8 cellular contexts compared by ENCODE assay signal in genomic region chr11:43943931-43944751, GRCh38. TPM values are rescaled to one million over a fixed set of nuclear protein-coding genes. Genes with fewer than 3 reads are reported as not detected.
DNase-seq lines count a peak whose midpoint lies in the region; ATAC-seq and TF ChIP-seq lines count a peak whose summit lies in the region.

No MANE protein-coding gene starts in this region.

- WGBS in lung, 2 donors = 2 to 3% methylated on average over 54 of the region's 54 CpGs

- H3K9ac ChIP-seq in BLaER1 treated with 17β-estradiol and CSF1 and Interleukin-3, amounts not matched to agents 10 nM and 100 nM = peak overlapping the region in 8 of 11 experiments; percentile 65 to 87 (median 78); a peak in 13 of 22 replicates
- no peak overlapping the region for H3K9ac ChIP-seq in KMS-11

- no peaks in the 10 kb centered on the region for H3K9me3 ChIP-seq in BLaER1 treated with 17β-estradiol and CSF1 and Interleukin-3, amounts not matched to agents 10 nM and 100 nM (replicated peaks in 1 of 11)
- peaks cover 0 to 2% of the 10 kb centered on the region in 2 donors for H3K9me3 ChIP-seq in lung (ENCODE audit: control insufficient read depth in 2 of 2, insufficient read depth in 1 of 2, low read length in 1 of 2)
- H3K9me3 ChIP-seq in thoracic aorta = no peaks in the 10 kb centered on the region

- 0 out of 22 replicates have a peak overlapping the region, but pooled peaks of 2 of the 11 experiments have one; percentile 7 to 77 for H3K27ac ChIP-seq in BLaER1 treated with 17β-estradiol and CSF1 and Interleukin-3, amounts not matched to agents 10 nM and 100 nM
- H3K27ac ChIP-seq in KMS-11 (no peak overlapping the region), lung (ENCODE audit: low read depth in 1 of 2, low read length in 1 of 2) (peak overlapping the region in 1 of 2 donors; percentile 43), thoracic aorta (peak overlapping the region; percentile 92 to 98)

- H4K20me1 ChIP-seq in BLaER1 treated with 17β-estradiol and CSF1 and Interleukin-3, amounts not matched to agents 10 nM and 100 nM = peaks cover 0 to 27% (median 18%) of the 10 kb centered on the region in 11 experiments; a peak in 19 of 22 replicates
- H4K20me1 ChIP-seq in KMS-11 (ENCODE audit: insufficient read depth) = no peaks in the 10 kb centered on the region

- TF ChIP-seq CTCF in KMS-11 (conservative IDR thresholded peaks at IDR 0.05; ENCODE audit: low read depth, low read length) (no peak), cardiac fibroblast (IDR thresholded peaks at IDR 0.05; ENCODE audit: low read depth, low read length) (no peak), lung (IDR thresholded peaks at IDR 0.05; ENCODE audit: control extremely low read depth, extremely low read depth) (no peak), thoracic aorta (IDR thresholded peaks at IDR 0.05) (no peak)

- peaks cover 22 to 41% (median 35%) of the 10 kb centered on the region in 10 experiments for H3K4me1 ChIP-seq in BLaER1 treated with 17β-estradiol and CSF1 and Interleukin-3, amounts not matched to agents 10 nM and 100 nM
- H3K4me1 ChIP-seq in KMS-11 (ENCODE audit: low read depth, poor library complexity, severe bottlenecking) (peaks cover 20% of the 10 kb centered on the region), lung (ENCODE audit: control insufficient read depth in 2 of 2, insufficient read depth in 2 of 2, low read length in 2 of 2) (peaks cover 0 to 6% of the 10 kb centered on the region in 2 donors), thoracic aorta (ENCODE audit: control insufficient read depth in 1 of 2, low read depth in 2 of 2) (peaks cover 0 to 36% of the 10 kb centered on the region in 2 donors)

- H2AFZ ChIP-seq in KMS-11 (ENCODE audit: low read depth) = peak overlapping the region; percentile 36

- peak; percentile 21 to 38 for DNase-seq in cardiac fibroblast (ENCODE audit: low read depth in 2 of 2)
- DNase-seq in lung (ENCODE audit: low spot score) = no peak
- DNase-seq in thoracic aorta (ENCODE audit: low spot score) = no peak

- ATAC-seq in lung (ENCODE audit: insufficient read depth, low FRiP score) (no peak), thoracic aorta (ENCODE audit: insufficient number of reproducible peaks, low FRiP score, low read depth) (no peak), HG02938 (IDR thresholded peaks at IDR 0.05; ENCODE audit: unreplicated experiment) (no peak), GM19452 (IDR thresholded peaks at IDR 0.05; ENCODE audit: unreplicated experiment) (no peak), HG02623 (IDR thresholded peaks at IDR 0.05; ENCODE audit: unreplicated experiment) (no peak)

- H3K4me3 ChIP-seq in BLaER1 treated with 17β-estradiol and CSF1 and Interleukin-3, amounts not matched to agents 10 nM and 100 nM = peak overlapping the region; percentile 58 to 84 (median 72)
- H3K4me3 ChIP-seq in KMS-11 (IDR thresholded peaks at IDR 0.05; ENCODE audit: insufficient read depth, low read depth, low read length) (no peak overlapping the region), cardiac fibroblast (replicated peaks in 1 of 2; ENCODE audit: low read depth in 2 of 2, low read length in 2 of 2) (peak overlapping the region; percentile 56 to 67), lung (peak overlapping the region; percentile 88), thoracic aorta (peak overlapping the region; percentile 95)

- H3K27me3 ChIP-seq in BLaER1 treated with 17β-estradiol and CSF1 and Interleukin-3, amounts not matched to agents 10 nM and 100 nM = peaks cover 32 to 40% (median 35%) of the 10 kb centered on the region in 11 experiments
- peaks cover 11% of the 10 kb centered on the region; the same call in 1 of the 2 replicates for H3K27me3 ChIP-seq in KMS-11 (ENCODE audit: insufficient read depth, low read depth)
- H3K27me3 ChIP-seq in lung (ENCODE audit: control insufficient read depth, insufficient read depth) = no peaks in the 10 kb centered on the region
- H3K27me3 ChIP-seq in thoracic aorta (replicated peaks; ENCODE audit: insufficient read depth) = no peaks in the 10 kb centered on the region

- H3K79me2 ChIP-seq in KMS-11 (ENCODE audit: insufficient read depth, low read depth) = no peaks in the 10 kb centered on the region

- H3K36me3 ChIP-seq in BLaER1 treated with 17β-estradiol and CSF1 and Interleukin-3, amounts not matched to agents 10 nM and 100 nM = no peaks in the 10 kb centered on the region
- H3K36me3 ChIP-seq in KMS-11 (ENCODE audit: insufficient read depth) (no peaks in the 10 kb centered on the region), lung (ENCODE audit: control insufficient read depth in 2 of 2, insufficient read depth in 2 of 2, low read length in 2 of 2) (no peaks in the 10 kb centered on the region), thoracic aorta (no peaks in the 10 kb centered on the region)

- H3K4me2 ChIP-seq in BLaER1 treated with 17β-estradiol and CSF1 and Interleukin-3, amounts not matched to agents 10 nM and 100 nM = peak overlapping the region; percentile 91 to 100 (median 99)
- peak overlapping the region; percentile 44 for H3K4me2 ChIP-seq in KMS-11

RNA-seq across cellular contexts. Expression of gene C11orf96, which starts 1.7 kb away (rescaled TPM):
- 100 to 1,000 TPM in 1 of 2 donors, 10 to 100 TPM in 1; 29.0 to 103 TPM for total RNA-seq in lung
- polyA plus RNA-seq in lung = 100 to 1,000 TPM; 110 to 165 TPM
- total RNA-seq in thoracic aorta = 1,000 to 10,000 TPM; 1,114 to 1,404 TPM

Comparison
In these comparisons a context has a peak if more than half of its experiments do, and no peak if none do; other contexts are left out.
1. DNase-seq: peak in cardiac fibroblast (2 of 2); none in lung (single experiment) and thoracic aorta (single experiment).
2. RNA of gene C11orf96, which starts 1.7 kb away (total RNA-seq): 1,114 to 1,404 TPM in thoracic aorta; 29.0 to 103 TPM in lung; every median in the first group is over 10 times any median in the second.